Comparison of ENCODE assay signal across 11 cellular contexts in the genomic region with DNA sequence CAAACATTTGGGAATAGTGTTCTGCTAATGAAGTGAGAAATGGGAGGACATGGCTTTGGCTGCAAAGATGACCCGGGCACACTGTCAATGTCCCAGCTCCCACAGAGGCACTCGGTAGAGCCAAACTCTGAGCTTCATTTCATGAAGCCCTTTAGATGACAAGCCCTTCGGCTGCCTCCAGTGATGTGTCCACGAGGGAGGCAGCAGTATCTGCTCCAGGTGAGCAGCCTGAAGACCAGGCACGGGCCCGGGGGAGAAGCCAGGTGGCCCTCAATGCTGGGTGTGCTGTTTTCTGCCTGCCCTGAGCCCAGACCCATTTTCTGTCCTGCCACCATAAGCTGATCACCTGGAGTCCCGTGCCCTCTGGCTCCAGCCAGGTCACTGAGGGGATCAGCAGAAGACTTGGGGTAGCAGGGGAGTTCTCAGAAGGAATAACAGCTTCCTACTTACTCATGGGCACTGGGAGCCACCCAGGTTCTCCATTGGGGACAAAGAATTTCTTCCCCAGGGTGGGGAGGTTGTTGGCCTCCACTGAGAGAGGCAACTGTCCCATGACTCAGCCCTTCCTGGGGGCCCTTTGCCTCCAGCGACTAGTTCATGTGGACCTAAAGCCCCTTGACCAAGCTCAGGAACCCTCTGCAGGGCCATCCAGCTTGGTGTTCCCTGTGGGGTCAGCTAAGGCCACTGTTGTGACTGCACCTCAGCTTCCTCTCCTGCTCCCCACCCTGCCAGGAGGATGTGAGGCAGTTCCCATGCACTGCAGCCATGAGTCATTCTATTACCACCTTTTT.
DNase-seq lines count a peak whose midpoint lies in the region; ATAC-seq lines count a peak whose summit lies in the region.
"Had no signal": no experiment of that assay in that cellular context is flagged by ENCODE, and none has a peak within 500 bp of the region (broad histone marks: within the 10 kb centered on the region; RNA-seq: fewer than 3 reads in every experiment).

No MANE protein-coding gene starts in this region.

- H3K27me3 Mint-ChIP-seq in activated T-helper 1 cell treated with anti-CD3 and anti-CD28 coated beads, Interleukin-12 subunit alpha, Interleukin-12 subunit beta, Interleukin-2, Interleukin-4 antibody, amounts not matched to agents 30 ng/mL and 10 ng/mL and 1 ng/mL, durations not matched to agents 14 hours and 24 hours and 36 hours (ENCODE audit: insufficient read depth) = no peaks in the 10 kb centered on the region

- H3K4me1 Mint-ChIP-seq in activated T-helper 1 cell treated with anti-CD3 and anti-CD28 coated beads, Interleukin-12 subunit alpha, Interleukin-12 subunit beta, Interleukin-2, Interleukin-4 antibody, amounts not matched to agents 30 ng/mL and 10 ng/mL and 1 ng/mL, durations not matched to agents 14 hours and 24 hours and 36 hours (ENCODE audit: low read depth) = peaks cover 49% of the 10 kb centered on the region

- H3K27ac Mint-ChIP-seq in activated T-helper 1 cell treated with anti-CD3 and anti-CD28 coated beads, Interleukin-12 subunit alpha, Interleukin-12 subunit beta, Interleukin-2, Interleukin-4 antibody, amounts not matched to agents 30 ng/mL and 10 ng/mL and 1 ng/mL, durations not matched to agents 14 hours and 24 hours and 36 hours = peak overlapping the region; percentile 82
- H3K27ac Mint-ChIP-seq: memory B cell had no signal

- DNase-seq in AML-193 (lab: John Stamatoyannopoulos, UW) (peak; percentile 27 to 41), M059J (ENCODE audit: low read depth) (peak; percentile 90), kidney tubule cell (ENCODE audit: low spot score) (peak; percentile 67), HPDE6-E6E7 (ENCODE audit: extremely low spot score) (no peak), NAMALWA (ENCODE audit: low spot score) (no peak), occipital lobe (lab: John Stamatoyannopoulos, UW) (no peak)
- DNase-seq in activated T-helper 1 cell treated with anti-CD3 and anti-CD28 coated beads, Interleukin-12 subunit alpha, Interleukin-12 subunit beta, Interleukin-2, Interleukin-4 antibody, amounts not matched to agents 30 ng/mL and 10 ng/mL and 1 ng/mL, durations not matched to agents 14 hours and 24 hours and 36 hours (ENCODE audit: low spot score) = no peak
- DNase-seq: amygdala, NCI-H2171 had no signal

- peaks cover 27% of the 10 kb centered on the region for H3K36me3 Mint-ChIP-seq in activated T-helper 1 cell treated with anti-CD3 and anti-CD28 coated beads, Interleukin-12 subunit alpha, Interleukin-12 subunit beta, Interleukin-2, Interleukin-4 antibody, amounts not matched to agents 30 ng/mL and 10 ng/mL and 1 ng/mL, durations not matched to agents 14 hours and 24 hours and 36 hours (ENCODE audit: low read depth)
- H3K36me3 Mint-ChIP-seq: memory B cell had no signal

- H3K4me3 Mint-ChIP-seq in activated T-helper 1 cell treated with anti-CD3 and anti-CD28 coated beads, Interleukin-12 subunit alpha, Interleukin-12 subunit beta, Interleukin-2, Interleukin-4 antibody, amounts not matched to agents 30 ng/mL and 10 ng/mL and 1 ng/mL, durations not matched to agents 14 hours and 24 hours and 36 hours = no peak overlapping the region
- H3K4me3 Mint-ChIP-seq: memory B cell had no signal

- no peak for ATAC-seq in GM21360 (IDR thresholded peaks at IDR 0.05; ENCODE audit: unreplicated experiment)

- intact Hi-C loops in activated T-helper 1 cell treated with anti-CD3 and anti-CD28 coated beads, Interleukin-12 subunit alpha, Interleukin-12 subunit beta, Interleukin-2, Interleukin-4 antibody, amounts not matched to agents 30 ng/mL and 10 ng/mL and 1 ng/mL, durations not matched to agents 14 hours and 24 hours and 36 hours (cut with micrococcal nuclease) = no loop called here

- peaks cover 17% of the 10 kb centered on the region for H3K9me3 Mint-ChIP-seq in activated T-helper 1 cell treated with anti-CD3 and anti-CD28 coated beads, Interleukin-12 subunit alpha, Interleukin-12 subunit beta, Interleukin-2, Interleukin-4 antibody, amounts not matched to agents 30 ng/mL and 10 ng/mL and 1 ng/mL, durations not matched to agents 14 hours and 24 hours and 36 hours

Comparison
In these comparisons a context has a peak if more than half of its experiments do, and no peak if none do; other contexts are left out.
1. DNase-seq: peak in AML-193 (2 of 2), M059J (single experiment) and kidney tubule cell (single experiment); none in activated T-helper 1 cell treated with anti-CD3 and anti-CD28 coated beads, Interleukin-12 subunit alpha, Interleukin-12 subunit beta, Interleukin-2, Interleukin-4 antibody, amounts not matched to agents 30 ng/mL and 10 ng/mL and 1 ng/mL, durations not matched to agents 14 hours and 24 hours and 36 hours (single experiment), HPDE6-E6E7 (single experiment), NAMALWA (single experiment) and occipital lobe (single experiment).